8 cellular contexts compared by ENCODE assay signal in the genomic region with DNA sequence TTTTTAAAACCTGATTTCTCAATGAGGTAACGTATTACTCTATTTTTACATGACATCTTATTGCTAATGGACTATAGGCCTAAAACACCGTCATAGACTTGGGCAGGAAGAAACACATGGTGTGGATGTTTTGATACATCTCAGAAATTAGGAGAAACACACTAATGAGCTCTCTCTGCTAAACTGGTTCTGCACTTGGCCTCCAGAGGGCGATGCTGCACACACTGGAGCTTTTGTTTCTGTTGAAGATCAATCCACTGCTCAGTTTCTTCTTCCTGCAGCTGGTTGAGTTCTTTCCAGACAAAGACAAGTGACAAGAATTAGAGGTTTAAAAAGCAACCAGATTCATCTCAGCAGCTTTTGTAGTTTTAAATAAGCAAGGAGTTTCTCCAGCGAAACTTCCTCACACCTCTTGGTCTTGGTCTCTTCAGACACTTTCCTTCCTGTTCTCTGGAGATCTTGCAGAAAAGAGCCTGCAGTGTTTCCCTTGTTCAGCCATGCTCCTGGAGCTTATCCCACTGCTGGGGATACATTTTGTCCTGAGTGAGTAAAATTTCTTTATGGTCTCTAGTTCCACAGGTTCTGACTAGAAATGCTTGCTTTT.
DNase-seq lines count a peak whose midpoint lies in the region; ATAC-seq and TF ChIP-seq lines count a peak whose summit lies in the region.

No MANE protein-coding gene starts in this region.

- H3K79me2 ChIP-seq in GM23248 (ENCODE audit: insufficient read depth), result no peaks in the 10 kb centered on the region

- H2AFZ ChIP-seq in GM23248, result no peak overlapping the region

- H3K4me3 Mint-ChIP-seq in CD14-positive monocyte, result peak overlapping the region; percentile 61 to 82

- no peaks in the 10 kb centered on the region; the same call in 1 of the 2 replicates for H3K27me3 ChIP-seq in GM23248 (replicated peaks; ENCODE audit: insufficient read depth)

- ATAC-seq in HG02623 (IDR thresholded peaks at IDR 0.05; ENCODE audit: unreplicated experiment), result no peak

- H3K9me3 Mint-ChIP-seq in CD14-positive monocyte, result no peaks in the 10 kb centered on the region

- H3F3A ChIP-seq in GM23248 (ENCODE audit: insufficient read depth), result no peaks in the 10 kb centered on the region

- H3K9ac ChIP-seq in GM23248, result no peak overlapping the region

- peaks cover 10% of the 10 kb centered on the region for H3K4me1 Mint-ChIP-seq in CD14-positive monocyte

- no peaks in the 10 kb centered on the region for H3K36me3 ChIP-seq in GM23248 (ENCODE audit: low read depth)

- no peak overlapping the region for H3K27ac Mint-ChIP-seq in CD14-positive monocyte

- H3K36me3 Mint-ChIP-seq in CD14-positive monocyte, result no peaks in the 10 kb centered on the region

- no peak for DNase-seq in CD14-positive monocyte (ENCODE audit: low spot score)
- peak; percentile 51 for DNase-seq in GM23248
- peak; percentile 62 for DNase-seq in SK-MEL-5 (ENCODE audit: low read depth, low spot score)
- peak; percentile 78 for DNase-seq in activated naive CD4-positive, alpha-beta T cell treated with anti-CD3 and anti-CD28 coated beads, Interleukin-2, amount 50 U/mL, for 16 hours
- DNase-seq in iPS DF 19.7 (ENCODE audit: low read depth, low spot score), result peak; percentile 23
- peak; percentile 46 to 60 for DNase-seq in stimulated activated CD4-positive, alpha-beta T cell treated with anti-CD3 and anti-CD28 coated beads, Interleukin-15, amount 100 ng/mL, for 48 hours (ENCODE audit: low read depth in 2 of 2)
- no peak for DNase-seq in NCI-H524 treated with DMSO at 0.1 percent for 48 hours (lab: John Stamatoyannopoulos, UW)

- peak; percentile 81 for TF ChIP-seq CTCF in CD14-positive monocyte (IDR thresholded peaks at IDR 0.05)

- intact Hi-C loops in CD14-positive monocyte (cut with micrococcal nuclease), result no loop called here

- in situ Hi-C loops in GM23248 (cut with MboI) (no loop called here), SK-MEL-5 (cut with HindIII; ENCODE audit: low pct_unique_long_range_greater_than_20kb, low sequenced_read_pairs) (no loop called here)

- no peaks in the 10 kb centered on the region for H4K20me1 ChIP-seq in GM23248 (ENCODE audit: insufficient read depth)

- no peaks in the 10 kb centered on the region for H3K9me2 ChIP-seq in GM23248 (ENCODE audit: insufficient read depth)

- no peaks in the 10 kb centered on the region for H3K4me1 ChIP-seq in GM23248 (ENCODE audit: insufficient read depth)

- H3K4me2 ChIP-seq in GM23248 (ENCODE audit: unreplicated experiment), result no peak overlapping the region

- no peak overlapping the region for H3K27ac ChIP-seq in GM23248

- peaks cover 0 to 2% (median 0%) of the 10 kb centered on the region in 3 donors for H3K27me3 Mint-ChIP-seq in CD14-positive monocyte (ENCODE audit: low read depth in 3 of 3)

- 1 to 4% methylated on average over 4 of the region's 4 CpGs for WGBS in GM23248 (ENCODE audit: low coverage in 1 of 2, low lambda C conversion rate in 2 of 2, missing lambda C conversion rate in 2 of 2), 2 experiments

- H3K4me3 ChIP-seq in GM23248, result no peak overlapping the region

- H3K9me3 ChIP-seq in GM23248 (ENCODE audit: low read depth), result no peaks in the 10 kb centered on the region

Comparison
In these comparisons a context has a peak if more than half of its experiments do, and no peak if none do; other contexts are left out.
1. DNase-seq: peak in GM23248 (single experiment), SK-MEL-5 (single experiment), activated naive CD4-positive, alpha-beta T cell treated with anti-CD3 and anti-CD28 coated beads, Interleukin-2, amount 50 U/mL, for 16 hours (single experiment), iPS DF 19.7 (single experiment) and stimulated activated CD4-positive, alpha-beta T cell treated with anti-CD3 and anti-CD28 coated beads, Interleukin-15, amount 100 ng/mL, for 48 hours (2 of 2); none in CD14-positive monocyte (single experiment) and NCI-H524 treated with DMSO at 0.1 percent for 48 hours (single experiment).